In genomic region chr17:72906306-72906705, GRCh38 we compare ENCODE assay signal across 19 cellular contexts.
"Had no signal": no experiment of that assay in that cellular context is flagged by ENCODE, and none has a peak within 500 bp of the region (broad histone marks: within the 10 kb centered on the region; RNA-seq: fewer than 3 reads in every experiment).

No MANE protein-coding gene starts in this region.

- H3K9me3 ChIP-seq: prostate gland, right atrium auricular region, stomach, thyroid gland, vagina had no signal

- H3K27me3 Mint-ChIP-seq: naive thymus-derived CD8-positive, alpha-beta T cell had no signal

- H3K27ac ChIP-seq: prostate gland, right atrium auricular region, stomach, thyroid gland, vagina had no signal

- H3K4me1 ChIP-seq: prostate gland, right atrium auricular region, stomach, thyroid gland, vagina had no signal

- H3K27ac Mint-ChIP-seq: nephron progenitor cell; stimulated activated effector memory CD8-positive, alpha-beta T cell treated with anti-CD3 and anti-CD28 coated beads, Interleukin-12 subunit alpha, Interleukin-12 subunit beta, amount 100 ng/mL, for 72 hours had no signal

- H3K36me3 Mint-ChIP-seq: stimulated activated effector memory CD8-positive, alpha-beta T cell treated with anti-CD3 and anti-CD28 coated beads, Interleukin-12 subunit alpha, Interleukin-12 subunit beta, amount 100 ng/mL, for 72 hours had no signal

- H3K36me3 ChIP-seq: prostate gland, right atrium auricular region, vagina had no signal

- H3K4me2 ChIP-seq: smooth muscle cell had no signal

- H3K4me3 Mint-ChIP-seq: naive thymus-derived CD8-positive, alpha-beta T cell; nephron progenitor cell; stimulated activated effector memory CD8-positive, alpha-beta T cell treated with anti-CD3 and anti-CD28 coated beads, Interleukin-12 subunit alpha, Interleukin-12 subunit beta, amount 100 ng/mL, for 72 hours had no signal

- H3K4me3 ChIP-seq: prostate gland, right atrium auricular region, smooth muscle cell, stomach, thyroid gland, vagina had no signal

- ATAC-seq: naive thymus-derived CD8-positive, alpha-beta T cell; sciatic nerve; stimulated activated effector memory CD8-positive, alpha-beta T cell treated with anti-CD3 and anti-CD28 coated beads, Interleukin-12 subunit alpha, Interleukin-12 subunit beta, amount 100 ng/mL, for 72 hours had no signal

- H3K9me3 Mint-ChIP-seq: naive thymus-derived CD8-positive, alpha-beta T cell; stimulated activated effector memory CD8-positive, alpha-beta T cell treated with anti-CD3 and anti-CD28 coated beads, Interleukin-12 subunit alpha, Interleukin-12 subunit beta, amount 100 ng/mL, for 72 hours had no signal

- DNase-seq: cortex of kidney; effector CD8-positive, alpha-beta T cell; midbrain; naive thymus-derived CD8-positive, alpha-beta T cell; nephron progenitor cell; nucleus accumbens; stimulated activated CD4-positive, alpha-beta T cell treated with anti-CD3 and anti-CD28 coated beads, Interleukin-12 subunit alpha, Interleukin-12 subunit beta, amount 100 ng/mL, for 4 hours; stimulated activated CD4-positive, alpha-beta T cell treated with anti-CD3 and anti-CD28 coated beads, Interleukin-2, amount 100 ng/mL, for 24 hours; stimulated activated CD4-positive, alpha-beta T cell treated with anti-CD3 and anti-CD28 coated beads, Interleukin-4, amount 100 ng/mL, for 24 hours; stimulated activated naive CD4-positive, alpha-beta T cell treated with Interleukin-2 at 50 U/mL for 16 hours; stomach; thyroid gland; trophoblast cell had no signal

- H3K27me3 ChIP-seq: right atrium auricular region, stomach, thyroid gland, vagina had no signal
